1 cellular context compared by ENCODE assay signal in the genomic region with DNA sequence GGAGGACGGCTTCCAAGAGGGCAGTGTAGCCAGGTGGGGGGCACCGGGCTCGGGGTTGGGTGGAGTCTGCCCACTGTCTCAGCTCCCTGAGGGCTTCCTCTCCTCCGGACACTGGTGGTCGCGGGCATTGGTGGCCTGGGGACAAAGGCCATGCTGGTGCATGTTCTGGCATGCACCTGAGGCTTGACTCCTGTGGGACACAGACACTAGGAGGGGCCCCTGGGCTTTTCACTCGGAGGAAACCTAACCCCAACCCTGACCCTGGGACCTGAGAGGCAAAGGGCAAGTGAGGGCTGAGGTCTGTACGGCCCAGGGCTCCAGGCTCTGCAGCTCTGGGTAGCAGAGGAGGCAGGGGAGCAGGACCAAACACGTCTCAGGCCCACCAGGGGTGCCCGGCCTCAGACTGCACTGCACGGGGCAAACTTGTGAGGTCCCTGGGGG.
TF ChIP-seq lines count a peak whose summit lies in the region.

No MANE protein-coding gene starts in this region.

TF ChIP-seq in HepG2, 621 proteins besides CTCF, POLR2A, EP300 and RAD21 (continues in another document):
- TF ChIP-seq GATAD2A (CRISPR knock-in tag; IDR thresholded peaks at IDR 0.05), result peak; percentile 49; the same call in 1 of the 2 replicates
- TF ChIP-seq, protein P1, sequence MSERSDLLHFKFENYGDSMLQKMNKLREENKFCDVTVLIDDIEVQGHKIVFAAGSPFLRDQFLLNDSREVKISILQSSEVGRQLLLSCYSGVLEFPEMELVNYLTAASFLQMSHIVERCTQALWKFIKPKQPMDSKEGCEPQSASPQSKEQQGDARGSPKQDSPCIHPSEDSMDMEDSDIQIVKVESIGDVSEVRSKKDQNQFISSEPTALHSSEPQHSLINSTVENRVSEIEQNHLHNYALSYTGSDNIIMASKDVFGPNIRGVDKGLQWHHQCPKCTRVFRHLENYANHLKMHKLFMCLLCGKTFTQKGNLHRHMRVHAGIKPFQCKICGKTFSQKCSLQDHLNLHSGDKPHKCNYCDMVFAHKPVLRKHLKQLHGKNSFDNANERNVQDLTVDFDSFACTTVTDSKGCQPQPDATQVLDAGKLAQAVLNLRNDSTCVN (CRISPR knock-in tag; IDR thresholded peaks at IDR 0.05; ENCODE audit: borderline replicate concordance), result 0 out of 2 replicates have a peak, but pooled peaks have one; percentile 23
- TF ChIP-seq KLF15 (CRISPR knock-in tag; IDR thresholded peaks at IDR 0.05; ENCODE audit: borderline replicate concordance), result no peak
- no peak for TF ChIP-seq FOXK1 (CRISPR knock-in tag; IDR thresholded peaks at IDR 0.05; ENCODE audit: borderline replicate concordance, low read depth)
- TF ChIP-seq PCBP1 (IDR thresholded peaks at IDR 0.05; ENCODE audit: borderline replicate concordance, low read depth, low read length), result peak; percentile 4; the same call in 1 of the 2 replicates
- TF ChIP-seq SALL1 (CRISPR knock-in tag; IDR thresholded peaks at IDR 0.05), result 0 out of 2 replicates have a peak, but pooled peaks have one; percentile 7
- peak; percentile 27; the same call in 1 of the 2 replicates for TF ChIP-seq ZNF891 (CRISPR knock-in tag; IDR thresholded peaks at IDR 0.05)
- TF ChIP-seq ZFX (CRISPR knock-in tag; IDR thresholded peaks at IDR 0.05; ENCODE audit: low read depth), result peak; percentile 56
- TF ChIP-seq LCORL (IDR thresholded peaks at IDR 0.05), result no peak
- TF ChIP-seq LCORL (CRISPR knock-in tag; IDR thresholded peaks at IDR 0.05), result peak; percentile 89
- TF ChIP-seq, protein P2, sequence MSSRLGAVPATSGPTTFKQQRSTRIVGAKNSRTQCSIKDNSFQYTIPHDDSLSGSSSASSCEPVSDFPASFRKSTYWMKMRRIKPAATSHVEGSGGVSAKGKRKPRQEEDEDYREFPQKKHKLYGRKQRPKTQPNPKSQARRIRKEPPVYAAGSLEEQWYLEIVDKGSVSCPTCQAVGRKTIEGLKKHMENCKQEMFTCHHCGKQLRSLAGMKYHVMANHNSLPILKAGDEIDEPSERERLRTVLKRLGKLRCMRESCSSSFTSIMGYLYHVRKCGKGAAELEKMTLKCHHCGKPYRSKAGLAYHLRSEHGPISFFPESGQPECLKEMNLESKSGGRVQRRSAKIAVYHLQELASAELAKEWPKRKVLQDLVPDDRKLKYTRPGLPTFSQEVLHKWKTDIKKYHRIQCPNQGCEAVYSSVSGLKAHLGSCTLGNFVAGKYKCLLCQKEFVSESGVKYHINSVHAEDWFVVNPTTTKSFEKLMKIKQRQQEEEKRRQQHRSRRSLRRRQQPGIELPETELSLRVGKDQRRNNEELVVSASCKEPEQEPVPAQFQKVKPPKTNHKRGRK (CRISPR knock-in tag; IDR thresholded peaks at IDR 0.05), result no peak
- 0 out of 2 replicates have a peak, but pooled peaks have one; percentile 34 for TF ChIP-seq SIX4 (CRISPR knock-in tag; IDR thresholded peaks at IDR 0.05)
- peak; percentile 24; the same call in 1 of the 2 replicates for TF ChIP-seq ZMYM4 (CRISPR knock-in tag; IDR thresholded peaks at IDR 0.05)
- TF ChIP-seq, protein P3, sequence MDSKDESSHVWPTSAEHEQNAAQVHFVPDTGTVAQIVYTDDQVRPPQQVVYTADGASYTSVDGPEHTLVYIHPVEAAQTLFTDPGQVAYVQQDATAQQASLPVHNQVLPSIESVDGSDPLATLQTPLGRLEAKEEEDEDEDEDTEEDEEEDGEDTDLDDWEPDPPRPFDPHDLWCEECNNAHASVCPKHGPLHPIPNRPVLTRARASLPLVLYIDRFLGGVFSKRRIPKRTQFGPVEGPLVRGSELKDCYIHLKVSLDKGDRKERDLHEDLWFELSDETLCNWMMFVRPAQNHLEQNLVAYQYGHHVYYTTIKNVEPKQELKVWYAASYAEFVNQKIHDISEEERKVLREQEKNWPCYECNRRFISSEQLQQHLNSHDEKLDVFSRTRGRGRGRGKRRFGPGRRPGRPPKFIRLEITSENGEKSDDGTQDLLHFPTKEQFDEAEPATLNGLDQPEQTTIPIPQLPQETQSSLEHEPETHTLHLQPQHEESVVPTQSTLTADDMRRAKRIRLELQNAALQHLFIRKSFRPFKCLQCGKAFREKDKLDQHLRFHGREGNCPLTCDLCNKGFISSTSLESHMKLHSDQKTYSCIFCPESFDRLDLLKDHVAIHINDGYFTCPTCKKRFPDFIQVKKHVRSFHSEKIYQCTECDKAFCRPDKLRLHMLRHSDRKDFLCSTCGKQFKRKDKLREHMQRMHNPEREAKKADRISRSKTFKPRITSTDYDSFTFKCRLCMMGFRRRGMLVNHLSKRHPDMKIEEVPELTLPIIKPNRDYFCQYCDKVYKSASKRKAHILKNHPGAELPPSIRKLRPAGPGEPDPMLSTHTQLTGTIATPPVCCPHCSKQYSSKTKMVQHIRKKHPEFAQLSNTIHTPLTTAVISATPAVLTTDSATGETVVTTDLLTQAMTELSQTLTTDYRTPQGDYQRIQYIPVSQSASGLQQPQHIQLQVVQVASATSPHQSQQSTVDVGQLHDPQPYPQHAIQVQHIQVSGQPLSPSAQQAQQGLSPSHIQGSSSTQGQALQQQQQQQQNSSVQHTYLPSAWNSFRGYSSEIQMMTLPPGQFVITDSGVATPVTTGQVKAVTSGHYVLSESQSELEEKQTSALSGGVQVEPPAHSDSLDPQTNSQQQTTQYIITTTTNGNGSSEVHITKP (CRISPR knock-in tag; IDR thresholded peaks at IDR 0.05; ENCODE audit: low read depth), result no peak
- TF ChIP-seq RFX3 (CRISPR knock-in tag; IDR thresholded peaks at IDR 0.05), result no peak
- 0 out of 2 replicates have a peak, but pooled peaks have one; percentile 5 for TF ChIP-seq ZNF547 (CRISPR knock-in tag; IDR thresholded peaks at IDR 0.05)
- TF ChIP-seq, protein P4, sequence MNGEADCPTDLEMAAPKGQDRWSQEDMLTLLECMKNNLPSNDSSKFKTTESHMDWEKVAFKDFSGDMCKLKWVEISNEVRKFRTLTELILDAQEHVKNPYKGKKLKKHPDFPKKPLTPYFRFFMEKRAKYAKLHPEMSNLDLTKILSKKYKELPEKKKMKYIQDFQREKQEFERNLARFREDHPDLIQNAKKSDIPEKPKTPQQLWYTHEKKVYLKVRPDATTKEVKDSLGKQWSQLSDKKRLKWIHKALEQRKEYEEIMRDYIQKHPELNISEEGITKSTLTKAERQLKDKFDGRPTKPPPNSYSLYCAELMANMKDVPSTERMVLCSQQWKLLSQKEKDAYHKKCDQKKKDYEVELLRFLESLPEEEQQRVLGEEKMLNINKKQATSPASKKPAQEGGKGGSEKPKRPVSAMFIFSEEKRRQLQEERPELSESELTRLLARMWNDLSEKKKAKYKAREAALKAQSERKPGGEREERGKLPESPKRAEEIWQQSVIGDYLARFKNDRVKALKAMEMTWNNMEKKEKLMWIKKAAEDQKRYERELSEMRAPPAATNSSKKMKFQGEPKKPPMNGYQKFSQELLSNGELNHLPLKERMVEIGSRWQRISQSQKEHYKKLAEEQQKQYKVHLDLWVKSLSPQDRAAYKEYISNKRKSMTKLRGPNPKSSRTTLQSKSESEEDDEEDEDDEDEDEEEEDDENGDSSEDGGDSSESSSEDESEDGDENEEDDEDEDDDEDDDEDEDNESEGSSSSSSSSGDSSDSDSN (CRISPR knock-in tag; IDR thresholded peaks at IDR 0.05), result no peak
- TF ChIP-seq MEIS2 (CRISPR knock-in tag; IDR thresholded peaks at IDR 0.05), result no peak
- TF ChIP-seq ZFY (CRISPR knock-in tag; IDR thresholded peaks at IDR 0.05), result peak; percentile 38; the same call in 1 of the 2 replicates
- TF ChIP-seq HMG20A (CRISPR knock-in tag; IDR thresholded peaks at IDR 0.05; ENCODE audit: borderline replicate concordance), result no peak
- no peak for TF ChIP-seq SP1 (IDR thresholded peaks at IDR 0.05)
- TF ChIP-seq SP1 (CRISPR knock-in tag; IDR thresholded peaks at IDR 0.05), result no peak
- TF ChIP-seq HNF4G (IDR thresholded peaks at IDR 0.05; ENCODE audit: borderline replicate concordance, low read depth, low read length), result peak; percentile 94
- peak; percentile 56; the same call in 1 of the 2 replicates for TF ChIP-seq HNF4G (CRISPR knock-in tag; IDR thresholded peaks at IDR 0.05; ENCODE audit: borderline replicate concordance, low read depth)
- 0 out of 2 replicates have a peak, but pooled peaks have one; percentile 11 for TF ChIP-seq ZNF614 (CRISPR knock-in tag; IDR thresholded peaks at IDR 0.05; ENCODE audit: borderline replicate concordance)
- no peak for TF ChIP-seq ZNF235 (CRISPR knock-in tag; IDR thresholded peaks at IDR 0.05; ENCODE audit: borderline replicate concordance)
- TF ChIP-seq, protein P5, sequence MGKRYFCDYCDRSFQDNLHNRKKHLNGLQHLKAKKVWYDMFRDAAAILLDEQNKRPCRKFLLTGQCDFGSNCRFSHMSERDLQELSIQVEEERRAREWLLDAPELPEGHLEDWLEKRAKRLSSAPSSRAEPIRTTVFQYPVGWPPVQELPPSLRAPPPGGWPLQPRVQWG (CRISPR knock-in tag; IDR thresholded peaks at IDR 0.05; ENCODE audit: borderline replicate concordance, low read depth), result no peak
- TF ChIP-seq, protein P6, sequence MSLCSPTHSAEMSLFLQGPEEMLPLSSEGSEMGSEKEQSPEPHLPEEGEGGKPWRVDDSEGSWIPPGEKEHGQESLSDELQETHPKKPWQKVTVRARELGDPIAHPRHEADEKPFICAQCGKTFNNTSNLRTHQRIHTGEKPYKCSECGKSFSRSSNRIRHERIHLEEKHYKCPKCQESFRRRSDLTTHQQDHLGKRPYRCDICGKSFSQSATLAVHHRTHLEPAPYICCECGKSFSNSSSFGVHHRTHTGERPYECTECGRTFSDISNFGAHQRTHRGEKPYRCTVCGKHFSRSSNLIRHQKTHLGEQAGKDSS (CRISPR knock-in tag; IDR thresholded peaks at IDR 0.05; ENCODE audit: borderline replicate concordance, low read depth), result no peak
- TF ChIP-seq POLR2AphosphoS2 (IDR thresholded peaks at IDR 0.05; ENCODE audit: low read depth, low read length), result no peak
- TF ChIP-seq ZNF451 (CRISPR knock-in tag; IDR thresholded peaks at IDR 0.05), result peak; percentile 63; the same call in 1 of the 2 replicates
- TF ChIP-seq PHF21A (CRISPR knock-in tag; IDR thresholded peaks at IDR 0.05), result peak; percentile 64
- TF ChIP-seq ZKSCAN5 (CRISPR knock-in tag; IDR thresholded peaks at IDR 0.05), result no peak
- 0 out of 2 replicates have a peak, but pooled peaks have one; percentile 37 for TF ChIP-seq FOXC1 (CRISPR knock-in tag; IDR thresholded peaks at IDR 0.05; ENCODE audit: borderline replicate concordance)
- peak; percentile 32; the same call in 1 of the 2 replicates for TF ChIP-seq POLR2AphosphoS5 (IDR thresholded peaks at IDR 0.05; ENCODE audit: low read depth, low read length)
- TF ChIP-seq, protein P7, sequence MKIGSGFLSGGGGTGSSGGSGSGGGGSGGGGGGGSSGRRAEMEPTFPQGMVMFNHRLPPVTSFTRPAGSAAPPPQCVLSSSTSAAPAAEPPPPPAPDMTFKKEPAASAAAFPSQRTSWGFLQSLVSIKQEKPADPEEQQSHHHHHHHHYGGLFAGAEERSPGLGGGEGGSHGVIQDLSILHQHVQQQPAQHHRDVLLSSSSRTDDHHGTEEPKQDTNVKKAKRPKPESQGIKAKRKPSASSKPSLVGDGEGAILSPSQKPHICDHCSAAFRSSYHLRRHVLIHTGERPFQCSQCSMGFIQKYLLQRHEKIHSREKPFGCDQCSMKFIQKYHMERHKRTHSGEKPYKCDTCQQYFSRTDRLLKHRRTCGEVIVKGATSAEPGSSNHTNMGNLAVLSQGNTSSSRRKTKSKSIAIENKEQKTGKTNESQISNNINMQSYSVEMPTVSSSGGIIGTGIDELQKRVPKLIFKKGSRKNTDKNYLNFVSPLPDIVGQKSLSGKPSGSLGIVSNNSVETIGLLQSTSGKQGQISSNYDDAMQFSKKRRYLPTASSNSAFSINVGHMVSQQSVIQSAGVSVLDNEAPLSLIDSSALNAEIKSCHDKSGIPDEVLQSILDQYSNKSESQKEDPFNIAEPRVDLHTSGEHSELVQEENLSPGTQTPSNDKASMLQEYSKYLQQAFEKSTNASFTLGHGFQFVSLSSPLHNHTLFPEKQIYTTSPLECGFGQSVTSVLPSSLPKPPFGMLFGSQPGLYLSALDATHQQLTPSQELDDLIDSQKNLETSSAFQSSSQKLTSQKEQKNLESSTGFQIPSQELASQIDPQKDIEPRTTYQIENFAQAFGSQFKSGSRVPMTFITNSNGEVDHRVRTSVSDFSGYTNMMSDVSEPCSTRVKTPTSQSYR (CRISPR knock-in tag; IDR thresholded peaks at IDR 0.05; ENCODE audit: borderline replicate concordance), result peak; percentile 33; the same call in 1 of the 2 replicates
- TF ChIP-seq MED1 (CRISPR knock-in tag; IDR thresholded peaks at IDR 0.05), result peak; percentile 67
- TF ChIP-seq BRD4 (CRISPR knock-in tag; IDR thresholded peaks at IDR 0.05), result peak; percentile 40; the same call in 1 of the 2 replicates
- no peak for TF ChIP-seq FOSL2 (CRISPR knock-in tag; IDR thresholded peaks at IDR 0.05)
- no peak for TF ChIP-seq REXO4 (CRISPR knock-in tag; IDR thresholded peaks at IDR 0.05; ENCODE audit: borderline replicate concordance)
- TF ChIP-seq, protein P8, sequence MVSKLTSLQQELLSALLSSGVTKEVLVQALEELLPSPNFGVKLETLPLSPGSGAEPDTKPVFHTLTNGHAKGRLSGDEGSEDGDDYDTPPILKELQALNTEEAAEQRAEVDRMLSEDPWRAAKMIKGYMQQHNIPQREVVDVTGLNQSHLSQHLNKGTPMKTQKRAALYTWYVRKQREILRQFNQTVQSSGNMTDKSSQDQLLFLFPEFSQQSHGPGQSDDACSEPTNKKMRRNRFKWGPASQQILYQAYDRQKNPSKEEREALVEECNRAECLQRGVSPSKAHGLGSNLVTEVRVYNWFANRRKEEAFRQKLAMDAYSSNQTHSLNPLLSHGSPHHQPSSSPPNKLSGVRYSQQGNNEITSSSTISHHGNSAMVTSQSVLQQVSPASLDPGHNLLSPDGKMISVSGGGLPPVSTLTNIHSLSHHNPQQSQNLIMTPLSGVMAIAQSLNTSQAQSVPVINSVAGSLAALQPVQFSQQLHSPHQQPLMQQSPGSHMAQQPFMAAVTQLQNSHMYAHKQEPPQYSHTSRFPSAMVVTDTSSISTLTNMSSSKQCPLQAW (CRISPR knock-in tag; IDR thresholded peaks at IDR 0.05), result peak; percentile 73; the same call in 1 of the 2 replicates
- peak; percentile 53; the same call in 1 of the 2 replicates for TF ChIP-seq MYC (CRISPR knock-in tag; IDR thresholded peaks at IDR 0.05; ENCODE audit: borderline replicate concordance)
- TF ChIP-seq, protein P9, sequence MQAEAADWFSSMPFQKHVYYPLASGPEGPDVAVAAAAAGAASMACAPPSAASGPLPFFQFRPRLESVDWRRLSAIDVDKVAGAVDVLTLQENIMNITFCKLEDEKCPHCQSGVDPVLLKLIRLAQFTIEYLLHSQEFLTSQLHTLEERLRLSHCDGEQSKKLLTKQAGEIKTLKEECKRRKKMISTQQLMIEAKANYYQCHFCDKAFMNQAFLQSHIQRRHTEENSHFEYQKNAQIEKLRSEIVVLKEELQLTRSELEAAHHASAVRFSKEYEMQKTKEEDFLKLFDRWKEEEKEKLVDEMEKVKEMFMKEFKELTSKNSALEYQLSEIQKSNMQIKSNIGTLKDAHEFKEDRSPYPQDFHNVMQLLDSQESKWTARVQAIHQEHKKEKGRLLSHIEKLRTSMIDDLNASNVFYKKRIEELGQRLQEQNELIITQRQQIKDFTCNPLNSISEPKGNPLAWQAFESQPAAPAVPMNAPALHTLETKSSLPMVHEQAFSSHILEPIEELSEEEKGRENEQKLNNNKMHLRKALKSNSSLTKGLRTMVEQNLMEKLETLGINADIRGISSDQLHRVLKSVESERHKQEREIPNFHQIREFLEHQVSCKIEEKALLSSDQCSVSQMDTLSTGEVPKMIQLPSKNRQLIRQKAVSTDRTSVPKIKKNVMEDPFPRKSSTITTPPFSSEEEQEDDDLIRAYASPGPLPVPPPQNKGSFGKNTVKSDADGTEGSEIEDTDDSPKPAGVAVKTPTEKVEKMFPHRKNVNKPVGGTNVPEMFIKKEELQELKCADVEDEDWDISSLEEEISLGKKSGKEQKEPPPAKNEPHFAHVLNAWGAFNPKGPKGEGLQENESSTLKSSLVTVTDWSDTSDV (CRISPR knock-in tag; IDR thresholded peaks at IDR 0.05), result 0 out of 2 replicates have a peak, but pooled peaks have one; percentile 10
- TF ChIP-seq ZSCAN25 (CRISPR knock-in tag; IDR thresholded peaks at IDR 0.05), result peak; percentile 61; the same call in 1 of the 2 replicates
- peak; percentile 37 for TF ChIP-seq STAG1 (CRISPR knock-in tag; IDR thresholded peaks at IDR 0.05)
- TF ChIP-seq ZC3H13 (CRISPR knock-in tag; IDR thresholded peaks at IDR 0.05), result no peak
